In genomic region chr17:80891096-80892018, GRCh38 we compare ENCODE assay signal across 8 cellular contexts.
DNase-seq lines count a peak whose midpoint lies in the region; ATAC-seq and TF ChIP-seq lines count a peak whose summit lies in the region.

No MANE protein-coding gene starts in this region.

- H3K9me3 ChIP-seq in GM23248 (ENCODE audit: low read depth) (no peaks in the 10 kb centered on the region), upper lobe of right lung (no peaks in the 10 kb centered on the region)

- H4K20me1 ChIP-seq in GM23248 (ENCODE audit: insufficient read depth): no peaks in the 10 kb centered on the region

- H3K27me3 ChIP-seq in GM23248 (replicated peaks; ENCODE audit: insufficient read depth) (no peaks in the 10 kb centered on the region), upper lobe of right lung (no peaks in the 10 kb centered on the region)

- peaks cover 25% of the 10 kb centered on the region for H3F3A ChIP-seq in GM23248 (ENCODE audit: insufficient read depth)

- H3K9me2 ChIP-seq in GM23248 (ENCODE audit: insufficient read depth): no peaks in the 10 kb centered on the region

- peak; percentile 34 for ATAC-seq in upper lobe of right lung

- no peak for TF ChIP-seq CTCF in upper lobe of right lung (IDR thresholded peaks at IDR 0.05)

- H3K27ac ChIP-seq in GM23248 (peak overlapping the region; percentile 99), upper lobe of right lung (peak overlapping the region; percentile 55)

- peaks cover 21% of the 10 kb centered on the region for H3K4me1 ChIP-seq in GM23248 (ENCODE audit: insufficient read depth)
- no peaks in the 10 kb centered on the region for H3K4me1 ChIP-seq in upper lobe of right lung

- DNase-seq in CD1c-positive myeloid dendritic cell (ENCODE audit: extremely low spot score) (peak; percentile 89), GM23248 (peak; percentile 95), NCI-H2107 treated with DMSO at 0.1 percent for 48 hours (lab: John Stamatoyannopoulos, UW; ENCODE audit: unreplicated experiment) (peak; percentile 42), erythroblast (lab: John Stamatoyannopoulos, UW) (peak; percentile 31 to 65), posterior vena cava (ENCODE audit: low spot score) (peak; percentile 93), upper lobe of right lung (no peak), NCI-H2227 (lab: John Stamatoyannopoulos, UW; ENCODE audit: unreplicated experiment) (no peak)
- DNase-seq in activated CD8-positive, alpha-beta memory T cell treated with anti-CD3 and anti-CD28 coated beads for 1 hour (ENCODE audit: extremely low read depth in 1 of 2, low read depth in 1 of 2): peak; percentile 44 to 54

- intact Hi-C loops in posterior vena cava (cut with DNase I): no loop called here
- intact Hi-C loops in upper lobe of right lung (cut with DNase I): no loop called here

- no peaks in the 10 kb centered on the region; the same call in 1 of the 2 replicates for H3K79me2 ChIP-seq in GM23248 (ENCODE audit: insufficient read depth)

- H2AFZ ChIP-seq in GM23248: peak overlapping the region; percentile 25; the same call in 1 of the 2 replicates

- no peak for TF ChIP-seq POLR2A in erythroblast (IDR thresholded peaks at IDR 0.05; ENCODE audit: low read length)

- peak overlapping the region; percentile 84 for H3K9ac ChIP-seq in GM23248

- peak overlapping the region; percentile 66 for H3K4me2 ChIP-seq in GM23248 (ENCODE audit: unreplicated experiment)

- 22 to 26% methylated on average over 34 of the region's 34 CpGs for WGBS in GM23248 (ENCODE audit: low coverage in 1 of 2, low lambda C conversion rate in 2 of 2, missing lambda C conversion rate in 2 of 2), 2 experiments

- H3K36me3 ChIP-seq in GM23248 (ENCODE audit: low read depth): no peaks in the 10 kb centered on the region
- peaks cover 28% of the 10 kb centered on the region for H3K36me3 ChIP-seq in upper lobe of right lung

- H3K4me3 ChIP-seq in GM23248: peak overlapping the region; percentile 58
- H3K4me3 ChIP-seq in upper lobe of right lung: no peak overlapping the region

- in situ Hi-C loops in GM23248 (cut with MboI): no loop called here

Comparison
In these comparisons a context has a peak if more than half of its experiments do, and no peak if none do; other contexts are left out.
1. DNase-seq: peak in CD1c-positive myeloid dendritic cell (single experiment), GM23248 (single experiment), NCI-H2107 treated with DMSO at 0.1 percent for 48 hours (single experiment), activated CD8-positive, alpha-beta memory T cell treated with anti-CD3 and anti-CD28 coated beads for 1 hour (2 of 2), erythroblast (2 of 2) and posterior vena cava (single experiment); none in upper lobe of right lung (single experiment) and NCI-H2227 (single experiment).